23 cellular contexts compared by ENCODE assay signal in genomic region chr1:234561322-234561721, GRCh38. TPM values are rescaled to one million over a fixed set of nuclear protein-coding genes. Genes with fewer than 3 reads are reported as not detected.
DNase-seq lines count a peak whose midpoint lies in the region; ATAC-seq, FAIRE-seq and TF ChIP-seq lines count a peak whose summit lies in the region.
"Had no signal": no experiment of that assay in that cellular context is flagged by ENCODE, and none has a peak within 500 bp of the region (broad histone marks: within the 10 kb centered on the region; RNA-seq: fewer than 3 reads in every experiment).

No MANE protein-coding gene starts in this region.

- no peaks in the 10 kb centered on the region for H3K9me3 Mint-ChIP-seq in H9
- no peaks in the 10 kb centered on the region for H3K9me3 Mint-ChIP-seq in stimulated activated effector memory CD8-positive, alpha-beta T cell treated with anti-CD3 and anti-CD28 coated beads, Interleukin-12 subunit alpha, Interleukin-12 subunit beta, amount 100 ng/mL, for 72 hours
- H3K9me3 Mint-ChIP-seq: CD8-positive, alpha-beta memory T cell had no signal

- H3K4ac ChIP-seq in H9 (ENCODE audit: low read depth, low read length): no peak overlapping the region

- H4K91ac ChIP-seq in H9 (ENCODE audit: insufficient read length, low read depth, low read length): no peak overlapping the region

- no peak overlapping the region for H2BK120ac ChIP-seq in H9 (ENCODE audit: low read depth, low read length, poor library complexity, severe bottlenecking)

- H3K18ac ChIP-seq in H9 (ENCODE audit: insufficient read length, low read depth, low read length): no peak overlapping the region

- peaks cover 0 to 11% of the 10 kb centered on the region in 2 experiments; a peak in 2 of 4 replicates for H3K4me1 Mint-ChIP-seq in H9
- no peaks in the 10 kb centered on the region for H3K4me1 Mint-ChIP-seq in stimulated activated effector memory CD8-positive, alpha-beta T cell treated with anti-CD3 and anti-CD28 coated beads, Interleukin-12 subunit alpha, Interleukin-12 subunit beta, amount 100 ng/mL, for 72 hours
- H3K4me1 Mint-ChIP-seq: CD8-positive, alpha-beta memory T cell had no signal

- no peak overlapping the region for H3K9ac ChIP-seq in H9 (ENCODE audit: extremely low read depth, insufficient read length, low read length)
- H3K9ac ChIP-seq: SK-N-SH had no signal

- H3K56ac ChIP-seq in H9 (ENCODE audit: insufficient read length, low read depth, low read length): no peak overlapping the region

- H3K4me2 ChIP-seq in H9 (ENCODE audit: insufficient read depth, insufficient read length, low read length): no peak overlapping the region
- H3K4me2 ChIP-seq: SK-N-SH had no signal

- no peaks in the 10 kb centered on the region for H3K4me1 ChIP-seq in H9 (ENCODE audit: insufficient read depth, low read length)

- H3K27me3 Mint-ChIP-seq in H9 (ENCODE audit: low read depth): no peaks in the 10 kb centered on the region
- H3K27me3 Mint-ChIP-seq: CD8-positive, alpha-beta memory T cell had no signal

- no peaks in the 10 kb centered on the region for H3K79me1 ChIP-seq in H9 (ENCODE audit: insufficient read depth, low read depth, low read length, poor library complexity, severe bottlenecking)

- peak; percentile 37 for DNase-seq in activated CD8-positive, alpha-beta memory T cell treated with anti-CD3 and anti-CD28 coated beads, Interleukin-2, amount 50 U/mL, for 48 hours
- DNase-seq in activated CD8-positive, alpha-beta memory T cell treated with anti-CD3 and anti-CD28 coated beads, Interleukin-2, amount 50 U/mL, for 4 hours: no peak
- DNase-seq in H9: peak; percentile 9
- DNase-seq in ecto neural progenitor cell (ENCODE audit: low spot score): peak; percentile 26
- DNase-seq in stimulated activated effector memory CD8-positive, alpha-beta T cell treated with anti-CD3 and anti-CD28 coated beads, Interleukin-12 subunit alpha, Interleukin-12 subunit beta, amount 100 ng/mL, for 72 hours (ENCODE audit: low spot score in 2 of 2): no peak
- no peak for DNase-seq in frontal cortex (ENCODE audit: low spot score in 2 of 2)
- DNase-seq: CD8-positive, alpha-beta memory T cell; EL; KBM-7; NCI-H1105; NCI-H2081; NCI-H2171; NCI-H345; NCI-H524; NCI-H774; NK-92 treated with Interleukin-12 subunit alpha and Interleukin-12 subunit beta, amount 100 ng/mL, for 24 hours; SIG-M5; SK-N-SH had no signal

- H3K27me3 ChIP-seq in H9 (ENCODE audit: insufficient read depth, low read length): no peaks in the 10 kb centered on the region

- H4K5ac ChIP-seq in H9 (ENCODE audit: insufficient read length, low read depth, low read length): no peak overlapping the region

- FAIRE-seq in frontal cortex (lab: Jason Lieb, UNC): no peak
- FAIRE-seq: A204.1, D721Med, H1 had no signal

- no peaks in the 10 kb centered on the region for H3K9me3 ChIP-seq in H9 (ENCODE audit: control insufficient read depth, low read depth, low read length)
- H3K9me3 ChIP-seq: SK-N-SH had no signal

- no peak overlapping the region for H3K4me3 Mint-ChIP-seq in H9
- no peak overlapping the region for H3K4me3 Mint-ChIP-seq in stimulated activated effector memory CD8-positive, alpha-beta T cell treated with anti-CD3 and anti-CD28 coated beads, Interleukin-12 subunit alpha, Interleukin-12 subunit beta, amount 100 ng/mL, for 72 hours
- H3K4me3 Mint-ChIP-seq: CD8-positive, alpha-beta memory T cell had no signal

- no peaks in the 10 kb centered on the region for H3K79me2 ChIP-seq in H9 (ENCODE audit: insufficient read depth, low read length)

- H2BK12ac ChIP-seq in H9 (ENCODE audit: insufficient read length, low read depth, low read length): no peak overlapping the region

- H2BK20ac ChIP-seq in H9 (ENCODE audit: low read depth, low read length, poor library complexity, severe bottlenecking): no peak overlapping the region

- H3K27ac Mint-ChIP-seq in H9: no peak overlapping the region
- peak overlapping the region; percentile 3 for H3K27ac Mint-ChIP-seq in stimulated activated effector memory CD8-positive, alpha-beta T cell treated with anti-CD3 and anti-CD28 coated beads, Interleukin-12 subunit alpha, Interleukin-12 subunit beta, amount 100 ng/mL, for 72 hours

- no peak for ATAC-seq in stimulated activated effector memory CD8-positive, alpha-beta T cell treated with anti-CD3 and anti-CD28 coated beads, Interleukin-12 subunit alpha, Interleukin-12 subunit beta, amount 100 ng/mL, for 72 hours
- ATAC-seq in GM18502 (IDR thresholded peaks at IDR 0.05; ENCODE audit: poor library complexity, unreplicated experiment): no peak

- no peaks in the 10 kb centered on the region for H4K20me1 ChIP-seq in H9 (ENCODE audit: control insufficient read depth, insufficient read depth, insufficient read length)

- no peak overlapping the region for H2AFZ ChIP-seq in H9 (ENCODE audit: low read length)

- no peak overlapping the region for H3T11ph ChIP-seq in H9 (ENCODE audit: low read length)

- H2AK5ac ChIP-seq in H9 (ENCODE audit: insufficient read length, low read length): no peak overlapping the region

- no CpG with 5 or more reads among the region's 4 CpGs for WGBS in H9 (ENCODE audit: extremely low coverage, insufficient read length, low lambda C conversion rate)

- no peak overlapping the region for H3K23ac ChIP-seq in H9 (ENCODE audit: insufficient read length, low read depth, low read length)

- H4K8ac ChIP-seq in H9 (replicated peaks; ENCODE audit: insufficient read length, low read depth, low read length): no peak overlapping the region

- H2BK15ac ChIP-seq in H9 (ENCODE audit: low read depth, low read length): no peak overlapping the region

- no peak overlapping the region for H2BK5ac ChIP-seq in H9 (ENCODE audit: insufficient read length, low read length)

- no peak overlapping the region for H3K14ac ChIP-seq in H9 (ENCODE audit: insufficient read depth, low read length)

- no peak for TF ChIP-seq CTCF in H9 (conservative IDR thresholded peaks at IDR 0.05)

- H3K27ac ChIP-seq in H9 (ENCODE audit: insufficient read length, low read depth, low read length): no peak overlapping the region
- H3K27ac ChIP-seq: C4-2B had no signal

- no peaks in the 10 kb centered on the region; a peak in 1 of 7 replicates for H3K36me3 Mint-ChIP-seq in H9 (ENCODE audit: insufficient read depth in 1 of 3, low read depth in 3 of 3)
- H3K36me3 Mint-ChIP-seq in stimulated activated effector memory CD8-positive, alpha-beta T cell treated with anti-CD3 and anti-CD28 coated beads, Interleukin-12 subunit alpha, Interleukin-12 subunit beta, amount 100 ng/mL, for 72 hours: no peaks in the 10 kb centered on the region
- H3K36me3 Mint-ChIP-seq: CD8-positive, alpha-beta memory T cell had no signal

- H3K23me2 ChIP-seq in H9 (ENCODE audit: insufficient read length, low read depth, low read length, poor library complexity, severe bottlenecking): no peaks in the 10 kb centered on the region

RNA-seq across cellular contexts. Expression of gene IRF2BP2, which starts 48.7 kb away (rescaled TPM):
- 80.2 and 80.3 TPM in 2 replicates for total RNA-seq in H9 (2021)
- 97.0 TPM for total RNA-seq in frontal cortex

Comparison
In these comparisons a context has a peak if more than half of its experiments do, and no peak if none do; other contexts are left out.
1. DNase-seq: peak in activated CD8-positive, alpha-beta memory T cell treated with anti-CD3 and anti-CD28 coated beads, Interleukin-2, amount 50 U/mL, for 48 hours (single experiment), H9 (single experiment) and ecto neural progenitor cell (single experiment); none in activated CD8-positive, alpha-beta memory T cell treated with anti-CD3 and anti-CD28 coated beads, Interleukin-2, amount 50 U/mL, for 4 hours (single experiment), stimulated activated effector memory CD8-positive, alpha-beta T cell treated with anti-CD3 and anti-CD28 coated beads, Interleukin-12 subunit alpha, Interleukin-12 subunit beta, amount 100 ng/mL, for 72 hours (0 of 2) and frontal cortex (0 of 2).